In genomic region chr12:57611116-57611809, GRCh38 we compare ENCODE assay signal across 1 cellular context.
TF ChIP-seq lines count a peak whose summit lies in the region.

Gene ARHGEF25 (plus strand): TSS chr12:57611435. CDS start chr12:57611895, 460 bp downstream.

TF ChIP-seq in HepG2, 621 proteins besides CTCF, POLR2A, EP300 and RAD21 (continued from another document and continues in another):
- TF ChIP-seq HNRNPK (IDR thresholded peaks at IDR 0.05; ENCODE audit: low read depth, low read length, poor library complexity, severe bottlenecking) (peak; percentile 99), HOXD1 (CRISPR knock-in tag; IDR thresholded peaks at IDR 0.05) (peak; percentile 42; the same call in 1 of the 2 replicates), TFAP4 (IDR thresholded peaks at IDR 0.05; ENCODE audit: borderline replicate concordance, low read depth) (peak; percentile 72; the same call in 1 of the 2 replicates), ZNF484 (CRISPR knock-in tag; IDR thresholded peaks at IDR 0.05; ENCODE audit: borderline replicate concordance, low read depth) (no peak), ZNF724P (CRISPR knock-in tag; IDR thresholded peaks at IDR 0.05; ENCODE audit: borderline replicate concordance) (no peak), WIZ (CRISPR knock-in tag; IDR thresholded peaks at IDR 0.05) (no peak), ZNF609 (CRISPR knock-in tag; IDR thresholded peaks at IDR 0.05; ENCODE audit: borderline replicate concordance) (peak; percentile 15; the same call in 1 of the 2 replicates), ZNF720 (CRISPR knock-in tag; IDR thresholded peaks at IDR 0.05) (no peak), PHF20 (CRISPR knock-in tag; IDR thresholded peaks at IDR 0.05) (peak; percentile 59; the same call in 1 of the 2 replicates), POLR2AphosphoS5 (IDR thresholded peaks at IDR 0.05; ENCODE audit: low read depth, low read length) (peak; percentile 65), SP5 (CRISPR knock-in tag; IDR thresholded peaks at IDR 0.05; ENCODE audit: borderline replicate concordance, low read depth) (peak; percentile 61), ZNF18 (CRISPR knock-in tag; IDR thresholded peaks at IDR 0.05; ENCODE audit: insufficient replicate concordance) (no peak), PRDM4 (CRISPR knock-in tag; IDR thresholded peaks at IDR 0.05; ENCODE audit: borderline replicate concordance) (no peak), MXD3 (CRISPR knock-in tag; IDR thresholded peaks at IDR 0.05) (peak; percentile 74; the same call in 1 of the 2 replicates), ZBTB25 (CRISPR knock-in tag; IDR thresholded peaks at IDR 0.05) (peak; percentile 30; the same call in 1 of the 2 replicates), ZNF503 (CRISPR knock-in tag; IDR thresholded peaks at IDR 0.05) (peak; percentile 19; the same call in 1 of the 2 replicates), ZNF3 (CRISPR knock-in tag; IDR thresholded peaks at IDR 0.05) (no peak), AGO1 (IDR thresholded peaks at IDR 0.05; ENCODE audit: low read depth, low read length, poor library complexity, severe bottlenecking) (no peak), ZNF451 (CRISPR knock-in tag; IDR thresholded peaks at IDR 0.05) (no peak), ZNF142 (CRISPR knock-in tag; IDR thresholded peaks at IDR 0.05) (0 out of 2 replicates have a peak, but pooled peaks have one; percentile 36), HBP1 (CRISPR knock-in tag; IDR thresholded peaks at IDR 0.05; ENCODE audit: low read depth) (0 out of 2 replicates have a peak, but pooled peaks have one; percentile 35), SRSF1 (optimal IDR thresholded peaks at IDR 0.05; ENCODE audit: low read depth, low read length) (peak; percentile 39), HINFP (CRISPR knock-in tag; IDR thresholded peaks at IDR 0.05; ENCODE audit: low read depth) (no peak), MIXL1 (CRISPR knock-in tag; IDR thresholded peaks at IDR 0.05) (no peak), MTERF4 (CRISPR knock-in tag; IDR thresholded peaks at IDR 0.05) (no peak), SAFB2 (CRISPR knock-in tag; IDR thresholded peaks at IDR 0.05; ENCODE audit: borderline replicate concordance, low read depth) (peak; percentile 66; the same call in 1 of the 2 replicates)
